In the genomic region with DNA sequence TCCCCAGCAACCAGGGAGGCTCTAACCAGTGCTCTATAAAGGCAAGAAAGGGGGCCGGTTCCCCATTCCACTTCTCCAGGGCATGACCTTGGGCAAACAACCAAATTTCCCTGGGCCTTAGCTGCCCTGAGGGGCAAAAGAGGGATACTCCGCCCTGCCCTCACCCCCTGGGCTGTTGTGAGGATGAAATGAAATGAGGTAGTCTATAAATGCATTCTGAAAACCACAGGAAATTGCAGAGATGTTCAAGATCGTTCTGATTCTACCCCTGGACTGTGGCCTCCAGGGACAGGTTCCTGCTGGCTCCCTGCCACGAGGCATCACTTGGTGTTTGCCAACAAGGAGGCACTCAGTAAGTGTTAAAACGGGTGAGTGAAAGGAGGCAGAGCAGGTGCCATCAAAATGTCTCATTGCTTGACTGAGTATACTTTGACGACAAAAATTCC, we compare ENCODE assay signal across 1 cellular context.
TF ChIP-seq lines count a peak whose summit lies in the region.

No MANE protein-coding gene starts in this region.

TF ChIP-seq in GM12878, 131 proteins besides CTCF, POLR2A, EP300 and RAD21 (continued from another document):
- TF ChIP-seq BHLHE40 (IDR thresholded peaks at IDR 0.05; ENCODE audit: borderline replicate concordance in 1 of 2, low read depth in 2 of 2, low read length in 1 of 2), result 0 out of 4 replicates have a peak, but pooled peaks of 1 of the 2 experiments have one; percentile 5
- TF ChIP-seq NR2F1 (conservative IDR thresholded peaks at IDR 0.05), result peak; percentile 78
- TF ChIP-seq, protein P1, sequence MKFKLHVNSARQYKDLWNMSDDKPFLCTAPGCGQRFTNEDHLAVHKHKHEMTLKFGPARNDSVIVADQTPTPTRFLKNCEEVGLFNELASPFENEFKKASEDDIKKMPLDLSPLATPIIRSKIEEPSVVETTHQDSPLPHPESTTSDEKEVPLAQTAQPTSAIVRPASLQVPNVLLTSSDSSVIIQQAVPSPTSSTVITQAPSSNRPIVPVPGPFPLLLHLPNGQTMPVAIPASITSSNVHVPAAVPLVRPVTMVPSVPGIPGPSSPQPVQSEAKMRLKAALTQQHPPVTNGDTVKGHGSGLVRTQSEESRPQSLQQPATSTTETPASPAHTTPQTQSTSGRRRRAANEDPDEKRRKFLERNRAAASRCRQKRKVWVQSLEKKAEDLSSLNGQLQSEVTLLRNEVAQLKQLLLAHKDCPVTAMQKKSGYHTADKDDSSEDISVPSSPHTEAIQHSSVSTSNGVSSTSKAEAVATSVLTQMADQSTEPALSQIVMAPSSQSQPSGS (IDR thresholded peaks at IDR 0.05; ENCODE audit: low read length), result no peak
- no peak for TF ChIP-seq RELA (IDR thresholded peaks at IDR 0.05; ENCODE audit: borderline replicate concordance, partially characterized antibody)
- peak; percentile 55; the same call in 1 of the 2 replicates for TF ChIP-seq SPI1 (IDR thresholded peaks at IDR 0.05; ENCODE audit: borderline replicate concordance, insufficient read depth, low read depth, low read length)
- TF ChIP-seq PAX8 (IDR thresholded peaks at IDR 0.05), result no peak
- TF ChIP-seq EED (IDR thresholded peaks at IDR 0.05; ENCODE audit: low read depth), result peak; percentile 46
- TF ChIP-seq CREM (IDR thresholded peaks at IDR 0.05; ENCODE audit: low read depth), result 0 out of 2 replicates have a peak, but pooled peaks have one; percentile 30
- no peak for TF ChIP-seq SREBF1 (IDR thresholded peaks at IDR 0.05; ENCODE audit: low read length)
- TF ChIP-seq, protein P2, sequence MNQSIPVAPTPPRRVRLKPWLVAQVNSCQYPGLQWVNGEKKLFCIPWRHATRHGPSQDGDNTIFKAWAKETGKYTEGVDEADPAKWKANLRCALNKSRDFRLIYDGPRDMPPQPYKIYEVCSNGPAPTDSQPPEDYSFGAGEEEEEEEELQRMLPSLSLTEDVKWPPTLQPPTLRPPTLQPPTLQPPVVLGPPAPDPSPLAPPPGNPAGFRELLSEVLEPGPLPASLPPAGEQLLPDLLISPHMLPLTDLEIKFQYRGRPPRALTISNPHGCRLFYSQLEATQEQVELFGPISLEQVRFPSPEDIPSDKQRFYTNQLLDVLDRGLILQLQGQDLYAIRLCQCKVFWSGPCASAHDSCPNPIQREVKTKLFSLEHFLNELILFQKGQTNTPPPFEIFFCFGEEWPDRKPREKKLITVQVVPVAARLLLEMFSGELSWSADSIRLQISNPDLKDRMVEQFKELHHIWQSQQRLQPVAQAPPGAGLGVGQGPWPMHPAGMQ (IDR thresholded peaks at IDR 0.05; ENCODE audit: borderline replicate concordance), result no peak
- TF ChIP-seq, protein P3, sequence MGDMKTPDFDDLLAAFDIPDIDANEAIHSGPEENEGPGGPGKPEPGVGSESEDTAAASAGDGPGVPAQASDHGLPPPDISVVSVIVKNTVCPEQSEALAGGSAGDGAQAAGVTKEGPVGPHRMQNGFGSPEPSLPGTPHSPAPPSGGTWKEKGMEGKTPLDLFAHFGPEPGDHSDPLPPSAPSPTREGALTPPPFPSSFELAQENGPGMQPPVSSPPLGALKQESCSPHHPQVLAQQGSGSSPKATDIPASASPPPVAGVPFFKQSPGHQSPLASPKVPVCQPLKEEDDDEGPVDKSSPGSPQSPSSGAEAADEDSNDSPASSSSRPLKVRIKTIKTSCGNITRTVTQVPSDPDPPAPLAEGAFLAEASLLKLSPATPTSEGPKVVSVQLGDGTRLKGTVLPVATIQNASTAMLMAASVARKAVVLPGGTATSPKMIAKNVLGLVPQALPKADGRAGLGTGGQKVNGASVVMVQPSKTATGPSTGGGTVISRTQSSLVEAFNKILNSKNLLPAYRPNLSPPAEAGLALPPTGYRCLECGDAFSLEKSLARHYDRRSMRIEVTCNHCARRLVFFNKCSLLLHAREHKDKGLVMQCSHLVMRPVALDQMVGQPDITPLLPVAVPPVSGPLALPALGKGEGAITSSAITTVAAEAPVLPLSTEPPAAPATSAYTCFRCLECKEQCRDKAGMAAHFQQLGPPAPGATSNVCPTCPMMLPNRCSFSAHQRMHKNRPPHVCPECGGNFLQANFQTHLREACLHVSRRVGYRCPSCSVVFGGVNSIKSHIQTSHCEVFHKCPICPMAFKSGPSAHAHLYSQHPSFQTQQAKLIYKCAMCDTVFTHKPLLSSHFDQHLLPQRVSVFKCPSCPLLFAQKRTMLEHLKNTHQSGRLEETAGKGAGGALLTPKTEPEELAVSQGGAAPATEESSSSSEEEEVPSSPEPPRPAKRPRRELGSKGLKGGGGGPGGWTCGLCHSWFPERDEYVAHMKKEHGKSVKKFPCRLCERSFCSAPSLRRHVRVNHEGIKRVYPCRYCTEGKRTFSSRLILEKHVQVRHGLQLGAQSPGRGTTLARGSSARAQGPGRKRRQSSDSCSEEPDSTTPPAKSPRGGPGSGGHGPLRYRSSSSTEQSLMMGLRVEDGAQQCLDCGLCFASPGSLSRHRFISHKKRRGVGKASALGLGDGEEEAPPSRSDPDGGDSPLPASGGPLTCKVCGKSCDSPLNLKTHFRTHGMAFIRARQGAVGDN (IDR thresholded peaks at IDR 0.05), result peak; percentile 66
- 0 out of 2 replicates have a peak, but pooled peaks have one; percentile 51 for TF ChIP-seq DPF2 (IDR thresholded peaks at IDR 0.05)
- no peak for TF ChIP-seq ZZZ3 (IDR thresholded peaks at IDR 0.05; ENCODE audit: control insufficient read depth, insufficient read length, low read depth)
- TF ChIP-seq POLR2AphosphoS5 (IDR thresholded peaks at IDR 0.05; ENCODE audit: low read length), result peak; percentile 14; the same call in 1 of the 2 replicates
- peak; percentile 25; the same call in 1 of the 2 replicates for TF ChIP-seq ZNF24 (IDR thresholded peaks at IDR 0.05)
